Comparison of ENCODE assay signal across 8 cellular contexts in genomic region chr11:4636962-4637661, GRCh38. TPM values are rescaled to one million over a fixed set of nuclear protein-coding genes. Genes with fewer than 3 reads are reported as not detected.
DNase-seq lines count a peak whose midpoint lies in the region; TF ChIP-seq lines count a peak whose summit lies in the region.

TSS of gene OR51D1 (plus strand) at chr11:4637477. CDS start at chr11:4639791, 2,314 bp downstream.

- DNase-seq in MG63 = peak; percentile 40
- DNase-seq in SK-MEL-5 (ENCODE audit: low read depth, low spot score) = peak; percentile 78
- peak; percentile 81 for DNase-seq in activated naive CD4-positive, alpha-beta T cell treated with anti-CD3 and anti-CD28 coated beads for 36 hours
- DNase-seq in cardiac muscle cell (ENCODE audit: low read depth in 1 of 2, low spot score in 1 of 2) = peak; percentile 77 to 80
- peak; percentile 85 for DNase-seq in posterior vena cava (ENCODE audit: low spot score)
- DNase-seq in ureter (ENCODE audit: low spot score) = peak; percentile 80

- H3K27ac Mint-ChIP-seq in activated naive CD4-positive, alpha-beta T cell treated with anti-CD3 and anti-CD28 coated beads for 36 hours = no peak within 1 kb of the TSS

- no peaks in the 10 kb centered on the region for H3K36me3 Mint-ChIP-seq in activated naive CD4-positive, alpha-beta T cell treated with anti-CD3 and anti-CD28 coated beads for 36 hours (ENCODE audit: low read depth)

- CTCF ChIA-PET in HEK293 (lab: Yijun Ruan, JAX) = interaction anchor here (0.5 to 4.3 kb wide), 44 partner anchors 8 to 1773 kb away, joined by 3 to 42 read pairs (median 3); partner anchors contain the start of gene OR51T1
- CTCF ChIA-PET in activated naive CD4-positive, alpha-beta T cell treated with anti-CD3 and anti-CD28 coated beads for 36 hours (lab: Charles Lee) = interaction anchor here (0.5 to 3.1 kb wide), 25 partner anchors 8 to 452 kb away, joined by 3 to 47 read pairs (median 3); no protein-coding TSS in a partner anchor

- no peaks in the 10 kb centered on the region for H3K4me1 Mint-ChIP-seq in activated naive CD4-positive, alpha-beta T cell treated with anti-CD3 and anti-CD28 coated beads for 36 hours (ENCODE audit: low read depth)

- H3K36me3 ChIP-seq in HEK293 (ENCODE audit: control insufficient read depth in 2 of 2, insufficient read depth in 1 of 2, low read length in 2 of 2) (no peaks in the 10 kb centered on the region), MG63 (no peaks in the 10 kb centered on the region), cardiac muscle cell (no peaks in the 10 kb centered on the region)

- H3K9me3 Mint-ChIP-seq in activated naive CD4-positive, alpha-beta T cell treated with anti-CD3 and anti-CD28 coated beads for 36 hours = no peaks in the 10 kb centered on the region

- H3K27me3 ChIP-seq in MG63 = no peaks in the 10 kb centered on the region
- peaks cover 5% of the 10 kb centered on the region for H3K27me3 ChIP-seq in cardiac muscle cell

- POLR2A ChIA-PET in HEK293 (lab: Yijun Ruan, JAX) = no interaction called here

- intact Hi-C loops in activated naive CD4-positive, alpha-beta T cell treated with anti-CD3 and anti-CD28 coated beads for 36 hours (cut with micrococcal nuclease) = loop anchor here (1.0 to 2.0 kb wide), 7 partner anchors 189 to 1254 kb away; partner anchors contain the start of gene OR52N2
- intact Hi-C loops in posterior vena cava (cut with DNase I) = loop anchor here in 1 of 2 donors (10.0 kb wide), 1 partner anchor 368 kb away; no protein-coding TSS in a partner anchor

- no peak within 1 kb of the TSS for H3K4me3 Mint-ChIP-seq in activated naive CD4-positive, alpha-beta T cell treated with anti-CD3 and anti-CD28 coated beads for 36 hours

- peaks cover 2% of the 10 kb centered on the region for H3K27me3 Mint-ChIP-seq in activated naive CD4-positive, alpha-beta T cell treated with anti-CD3 and anti-CD28 coated beads for 36 hours (ENCODE audit: low read depth)

- TF ChIP-seq CTCF in GM12801 (IDR thresholded peaks at IDR 0.05; ENCODE audit: extremely low read depth, insufficient read length) = peak; percentile 53
- TF ChIP-seq CTCF in HEK293 (tag by site-specific recombination; IDR thresholded peaks at IDR 0.05) = peak; percentile 78
- peak; percentile 94 for TF ChIP-seq CTCF in cardiac muscle cell (IDR thresholded peaks at IDR 0.05; ENCODE audit: low read depth, low read length)

- H3K27ac ChIP-seq in HEK293 (ENCODE audit: extremely low read depth, low read depth, low read length) = no peak within 1 kb of the TSS
- H3K27ac ChIP-seq in cardiac muscle cell = no peak within 1 kb of the TSS

- H3K9me3 ChIP-seq in HEK293 (ENCODE audit: control insufficient read depth, insufficient read depth, low read depth, low read length) (no peaks in the 10 kb centered on the region), MG63 (no peaks in the 10 kb centered on the region), cardiac muscle cell (ENCODE audit: low read depth) (no peaks in the 10 kb centered on the region)

- H3K4me1 ChIP-seq in HEK293 (ENCODE audit: control insufficient read depth, insufficient read depth, low read length) (no peaks in the 10 kb centered on the region), cardiac muscle cell (ENCODE audit: low read depth) (no peaks in the 10 kb centered on the region)

- H3K4me3 ChIP-seq in HEK293 (ENCODE audit: low read depth, low read length) (peak within 1 kb of the TSS; percentile 14), MG63 (peak within 1 kb of the TSS; percentile 27; the same call in 1 of the 2 replicates), cardiac muscle cell (no peak within 1 kb of the TSS)

- in situ Hi-C loops in SK-MEL-5 (cut with HindIII; ENCODE audit: low pct_unique_long_range_greater_than_20kb, low sequenced_read_pairs) = no loop called here

TF ChIP-seq in HEK293, 187 proteins besides CTCF, POLR2A, EP300 and RAD21:
- no peak for TF ChIP-seq ZBTB6 (tag by site-specific recombination; IDR thresholded peaks at IDR 0.05)
- TF ChIP-seq ZBTB10 (tag by site-specific recombination; IDR thresholded peaks at IDR 0.05) = 0 out of 2 replicates have a peak, but pooled peaks have one; percentile 27
- TF ChIP-seq ZNF2 (tag by site-specific recombination; IDR thresholded peaks at IDR 0.05) = 0 out of 2 replicates have a peak, but pooled peaks have one; percentile 23
- TF ChIP-seq ZBTB48 (tag by site-specific recombination; IDR thresholded peaks at IDR 0.05) = peak; percentile 86
- TF ChIP-seq ZNF654 (tag by site-specific recombination; IDR thresholded peaks at IDR 0.05; ENCODE audit: low read depth) = peak; percentile 76
- TF ChIP-seq ZNF24 (tag by site-specific recombination; IDR thresholded peaks at IDR 0.05) = no peak
- TF ChIP-seq ZBTB17 (tag by site-specific recombination; IDR thresholded peaks at IDR 0.05) = 0 out of 2 replicates have a peak, but pooled peaks have one; percentile 25

RNA-seq across cellular contexts. Expression of gene OR51D1, which starts in this region (rescaled TPM):
- not detected in 2 replicates for total RNA-seq in MG63 (2014; rRNA removed; shearing (Covaris generic); ENCODE audit: low replicate concordance)
- total RNA-seq in SK-MEL-5 (2014; rRNA removed; shearing (Covaris generic)) = not detected in 2 replicates
- polyA plus RNA-seq in SK-MEL-5 (2015; cell fraction: cytosol; rRNA removed) = not detected in 2 replicates
- not detected in 2 replicates for polyA plus RNA-seq in SK-MEL-5 (2015; cell fraction: nucleus; rRNA removed)
- not detected for total RNA-seq in activated naive CD4-positive, alpha-beta T cell treated with anti-CD3 and anti-CD28 coated beads for 36 hours
- not detected in 2 replicates for total RNA-seq in cardiac muscle cell
- polyA plus RNA-seq in cardiac muscle cell = not detected in 2 replicates
- not detected for total RNA-seq in posterior vena cava
- total RNA-seq in ureter = not detected

Comparison
In these comparisons a context has a peak if more than half of its experiments do, and no peak if none do; other contexts are left out.
1. Peak in DNase-seq and H3K4me3 ChIP-seq in MG63; RNA of the gene not detected or under 1 TPM.
2. Peak in DNase-seq in SK-MEL-5; RNA of the gene not detected or under 1 TPM.
3. Peak in DNase-seq in activated naive CD4-positive, alpha-beta T cell treated with anti-CD3 and anti-CD28 coated beads for 36 hours; RNA of the gene not detected or under 1 TPM.
4. Peak in DNase-seq in cardiac muscle cell; RNA of the gene not detected or under 1 TPM.
5. Peak in DNase-seq in posterior vena cava; RNA of the gene not detected or under 1 TPM.
6. Peak in DNase-seq in ureter; RNA of the gene not detected or under 1 TPM.